8 cellular contexts compared by ENCODE assay signal in the genomic region with DNA sequence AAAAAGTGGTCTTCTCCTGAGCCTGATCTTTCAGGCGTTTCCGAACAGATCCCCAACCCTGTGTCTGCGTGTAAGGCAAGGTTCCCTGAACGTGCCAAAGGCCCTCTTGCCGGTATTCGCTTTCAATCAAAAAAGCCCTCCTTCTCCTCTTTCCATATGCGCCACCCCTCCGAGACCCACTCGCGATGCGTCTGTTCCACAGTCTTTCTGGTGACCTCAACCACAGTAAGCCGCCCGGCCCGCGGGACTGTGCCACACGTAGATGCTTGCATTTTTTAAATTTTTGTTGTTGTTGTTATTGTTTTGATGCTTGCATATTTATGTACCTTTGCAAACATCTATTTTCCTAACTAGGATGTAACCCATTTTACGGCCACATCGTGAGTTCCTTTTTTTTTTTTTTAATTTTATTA. TPM values are rescaled to one million over a fixed set of nuclear protein-coding genes. Genes with fewer than 3 reads are reported as not detected.
DNase-seq lines count a peak whose midpoint lies in the region; ATAC-seq and TF ChIP-seq lines count a peak whose summit lies in the region.

No MANE protein-coding gene starts in this region.

- ATAC-seq in HG03039 (IDR thresholded peaks at IDR 0.05; ENCODE audit: unreplicated experiment), result peak; percentile 3
- ATAC-seq in HG03025 (IDR thresholded peaks at IDR 0.05; ENCODE audit: low FRiP score, unreplicated experiment), result no peak
- no peak for ATAC-seq in HG02571 (IDR thresholded peaks at IDR 0.05; ENCODE audit: unreplicated experiment)

- H3K9me3 ChIP-seq in stomach, result no peaks in the 10 kb centered on the region

- intact Hi-C loops in activated T-helper 2 cell treated with anti-CD3 and anti-CD28 coated beads, Interferon-gamma antibody, Interleukin-2, Interleukin-4, amounts not matched to agents 10 μg/mL and 5 μg/mL and 100 μg/mL, durations not matched to agents 14 hours and 24 hours and 36 hours (cut with micrococcal nuclease), result loop anchor here (1.0 kb wide), 1 partner anchor 31 kb away; no protein-coding TSS in a partner anchor
- intact Hi-C loops in stomach (cut with DNase I; ENCODE audit: low total_unique reads), result no loop called here

- peaks cover 11 to 34% (median 28%) of the 10 kb centered on the region in 4 donors for H3K4me1 ChIP-seq in stomach

- peak overlapping the region; percentile 89 to 96 (median 92) for H3K27ac ChIP-seq in stomach

- peak overlapping the region; percentile 86 for H3K4me3 Mint-ChIP-seq in activated T-helper 2 cell treated with anti-CD3 and anti-CD28 coated beads, Interferon-gamma antibody, Interleukin-2, Interleukin-4, amounts not matched to agents 10 μg/mL and 5 μg/mL and 100 μg/mL, durations not matched to agents 14 hours and 24 hours and 36 hours (ENCODE audit: low read depth)

- peaks cover 18% of the 10 kb centered on the region for H3K4me1 Mint-ChIP-seq in activated T-helper 2 cell treated with anti-CD3 and anti-CD28 coated beads, Interferon-gamma antibody, Interleukin-2, Interleukin-4, amounts not matched to agents 10 μg/mL and 5 μg/mL and 100 μg/mL, durations not matched to agents 14 hours and 24 hours and 36 hours (ENCODE audit: low read depth)

- no peaks in the 10 kb centered on the region for H3K9me3 Mint-ChIP-seq in activated T-helper 2 cell treated with anti-CD3 and anti-CD28 coated beads, Interferon-gamma antibody, Interleukin-2, Interleukin-4, amounts not matched to agents 10 μg/mL and 5 μg/mL and 100 μg/mL, durations not matched to agents 14 hours and 24 hours and 36 hours

- 0 to 3% (median 1%) methylated on average over 18 of the region's 18 CpGs for WGBS in stomach, 5 donors

- H3K27me3 ChIP-seq in stomach, result no peaks in the 10 kb centered on the region

- H3K36me3 Mint-ChIP-seq in activated T-helper 2 cell treated with anti-CD3 and anti-CD28 coated beads, Interferon-gamma antibody, Interleukin-2, Interleukin-4, amounts not matched to agents 10 μg/mL and 5 μg/mL and 100 μg/mL, durations not matched to agents 14 hours and 24 hours and 36 hours (ENCODE audit: low read depth), result peaks cover 8% of the 10 kb centered on the region

- H3K27me3 Mint-ChIP-seq in activated T-helper 2 cell treated with anti-CD3 and anti-CD28 coated beads, Interferon-gamma antibody, Interleukin-2, Interleukin-4, amounts not matched to agents 10 μg/mL and 5 μg/mL and 100 μg/mL, durations not matched to agents 14 hours and 24 hours and 36 hours (ENCODE audit: low read depth), result no peaks in the 10 kb centered on the region

- peak overlapping the region; percentile 97 for H3K27ac Mint-ChIP-seq in activated T-helper 2 cell treated with anti-CD3 and anti-CD28 coated beads, Interferon-gamma antibody, Interleukin-2, Interleukin-4, amounts not matched to agents 10 μg/mL and 5 μg/mL and 100 μg/mL, durations not matched to agents 14 hours and 24 hours and 36 hours

- TF ChIP-seq EP300 in stomach (IDR thresholded peaks at IDR 0.05), result no peak

- TF ChIP-seq POLR2A in stomach (IDR thresholded peaks at IDR 0.05), result no peak

- H3K36me3 ChIP-seq in stomach, result no peaks in the 10 kb centered on the region

- TF ChIP-seq CTCF in stomach (IDR thresholded peaks at IDR 0.05), result no peak

- peak overlapping the region; percentile 78 for H3K4me3 ChIP-seq in iPS-11a (ENCODE audit: low read depth, low read length)
- peak overlapping the region; percentile 75 to 99 (median 87) for H3K4me3 ChIP-seq in stomach

- DNase-seq in activated T-helper 2 cell treated with anti-CD3 and anti-CD28 coated beads, Interferon-gamma antibody, Interleukin-2, Interleukin-4, amounts not matched to agents 10 μg/mL and 5 μg/mL and 100 μg/mL, durations not matched to agents 14 hours and 24 hours and 36 hours (ENCODE audit: low spot score), result no peak
- DNase-seq in stomach (no peak), amniotic stem cell (lab: John Stamatoyannopoulos, UW) (no peak), HuH-7.5 (ENCODE audit: low spot score) (no peak)

RNA-seq across cellular contexts. Expression of a gene that starts 0.6 kb away (rescaled TPM):
- 48.2 and 49.9 TPM in 2 replicates for total RNA-seq in activated T-helper 2 cell treated with anti-CD3 and anti-CD28 coated beads, Interferon-gamma antibody, Interleukin-2, Interleukin-4, amounts not matched to agents 10 μg/mL and 5 μg/mL and 100 μg/mL, durations not matched to agents 14 hours and 24 hours and 36 hours
- 10 to 100 TPM; 29.1 to 49.0 (median 46.4) TPM for total RNA-seq in stomach
- 10 to 100 TPM; 25.0 to 43.7 (median 25.3) TPM for polyA plus RNA-seq in stomach

RNA-seq across cellular contexts. Expression of a gene that starts 30.1 kb away (rescaled TPM):
- total RNA-seq in activated T-helper 2 cell treated with anti-CD3 and anti-CD28 coated beads, Interferon-gamma antibody, Interleukin-2, Interleukin-4, amounts not matched to agents 10 μg/mL and 5 μg/mL and 100 μg/mL, durations not matched to agents 14 hours and 24 hours and 36 hours, result 16.0 and 16.4 TPM in 2 replicates
- 10 to 100 TPM in 1 of 5 donors, 1 to 10 TPM in 2, under 1 TPM in 1, not detected in 1; 0.45 to 13.9 (median 3.4) TPM for total RNA-seq in stomach
- polyA plus RNA-seq in stomach, result 10 to 100 TPM in 1 of 3 donors, 1 to 10 TPM in 2; 5.8 to 10.6 (median 6.8) TPM

RNA-seq across cellular contexts. Expression of a gene that starts 46.2 kb away (rescaled TPM):
- total RNA-seq in activated T-helper 2 cell treated with anti-CD3 and anti-CD28 coated beads, Interferon-gamma antibody, Interleukin-2, Interleukin-4, amounts not matched to agents 10 μg/mL and 5 μg/mL and 100 μg/mL, durations not matched to agents 14 hours and 24 hours and 36 hours, result 1.7 and 2.1 TPM in 2 replicates
- 10 to 100 TPM in 1 of 5 donors, 1 to 10 TPM in 3, under 1 TPM in 1; 0.72 to 12.5 (median 2.3) TPM for total RNA-seq in stomach
- 1 to 10 TPM; 3.8 to 5.6 (median 4.0) TPM for polyA plus RNA-seq in stomach
